In genomic region chr10:100341953-100342626, GRCh38 we compare ENCODE assay signal across 1 cellular context.
TF ChIP-seq lines count a peak whose summit lies in the region.

No MANE protein-coding gene starts in this region.

TF ChIP-seq in HepG2, 621 proteins besides CTCF, POLR2A, EP300 and RAD21 (continued from another document and continues in another):
- TF ChIP-seq SKIL (CRISPR knock-in tag; IDR thresholded peaks at IDR 0.05; ENCODE audit: borderline replicate concordance) (0 out of 2 replicates have a peak, but pooled peaks have one; percentile 52), HMGXB3 (CRISPR knock-in tag; IDR thresholded peaks at IDR 0.05; ENCODE audit: borderline replicate concordance) (peak; percentile 22; the same call in 1 of the 2 replicates), ZNF136 (CRISPR knock-in tag; IDR thresholded peaks at IDR 0.05; ENCODE audit: low read depth) (no peak), ZNF710 (CRISPR knock-in tag; IDR thresholded peaks at IDR 0.05; ENCODE audit: borderline replicate concordance) (peak; percentile 68; the same call in 1 of the 2 replicates), ZNF431 (CRISPR knock-in tag; IDR thresholded peaks at IDR 0.05; ENCODE audit: borderline replicate concordance, low read depth) (peak; percentile 81; the same call in 1 of the 2 replicates), YEATS2 (CRISPR knock-in tag; IDR thresholded peaks at IDR 0.05; ENCODE audit: borderline replicate concordance) (peak; percentile 25; the same call in 1 of the 2 replicates), ZNF414 (CRISPR knock-in tag; IDR thresholded peaks at IDR 0.05) (peak; percentile 83), FOXK1 (CRISPR knock-in tag; IDR thresholded peaks at IDR 0.05; ENCODE audit: borderline replicate concordance, low read depth) (peak; percentile 72; the same call in 1 of the 2 replicates), ZNF644 (CRISPR knock-in tag; IDR thresholded peaks at IDR 0.05; ENCODE audit: low read depth) (0 out of 2 replicates have a peak, but pooled peaks have one; percentile 29), ONECUT2 (CRISPR knock-in tag; IDR thresholded peaks at IDR 0.05) (no peak), BCL6 (CRISPR knock-in tag; IDR thresholded peaks at IDR 0.05) (peak; percentile 55), EHMT2 (IDR thresholded peaks at IDR 0.05; ENCODE audit: borderline replicate concordance, low read depth, low read length) (no peak), NR2F6 (IDR thresholded peaks at IDR 0.05) (no peak), NR2F6 (CRISPR knock-in tag; IDR thresholded peaks at IDR 0.05) (peak; percentile 32; the same call in 1 of the 2 replicates), MAZ (IDR thresholded peaks at IDR 0.05; ENCODE audit: borderline replicate concordance, low read depth, low read length) (no peak), MAZ (CRISPR knock-in tag; IDR thresholded peaks at IDR 0.05; ENCODE audit: low read depth) (peak; percentile 32; the same call in 1 of the 2 replicates), HDAC1 (CRISPR knock-in tag; IDR thresholded peaks at IDR 0.05) (peak; percentile 62), DR1 (CRISPR knock-in tag; IDR thresholded peaks at IDR 0.05) (no peak), ZNF251 (CRISPR knock-in tag; IDR thresholded peaks at IDR 0.05) (no peak), TFAP4 (IDR thresholded peaks at IDR 0.05; ENCODE audit: borderline replicate concordance, low read depth) (peak; percentile 48), HNF4A (CRISPR knock-in tag; IDR thresholded peaks at IDR 0.05) (0 out of 2 replicates have a peak, but pooled peaks have one; percentile 4), ZNF766 (CRISPR knock-in tag; IDR thresholded peaks at IDR 0.05; ENCODE audit: borderline replicate concordance) (no peak), ZEB1 (IDR thresholded peaks at IDR 0.05; ENCODE audit: insufficient replicate concordance, low read depth) (peak; percentile 35)
- TF ChIP-seq, protein P1, sequence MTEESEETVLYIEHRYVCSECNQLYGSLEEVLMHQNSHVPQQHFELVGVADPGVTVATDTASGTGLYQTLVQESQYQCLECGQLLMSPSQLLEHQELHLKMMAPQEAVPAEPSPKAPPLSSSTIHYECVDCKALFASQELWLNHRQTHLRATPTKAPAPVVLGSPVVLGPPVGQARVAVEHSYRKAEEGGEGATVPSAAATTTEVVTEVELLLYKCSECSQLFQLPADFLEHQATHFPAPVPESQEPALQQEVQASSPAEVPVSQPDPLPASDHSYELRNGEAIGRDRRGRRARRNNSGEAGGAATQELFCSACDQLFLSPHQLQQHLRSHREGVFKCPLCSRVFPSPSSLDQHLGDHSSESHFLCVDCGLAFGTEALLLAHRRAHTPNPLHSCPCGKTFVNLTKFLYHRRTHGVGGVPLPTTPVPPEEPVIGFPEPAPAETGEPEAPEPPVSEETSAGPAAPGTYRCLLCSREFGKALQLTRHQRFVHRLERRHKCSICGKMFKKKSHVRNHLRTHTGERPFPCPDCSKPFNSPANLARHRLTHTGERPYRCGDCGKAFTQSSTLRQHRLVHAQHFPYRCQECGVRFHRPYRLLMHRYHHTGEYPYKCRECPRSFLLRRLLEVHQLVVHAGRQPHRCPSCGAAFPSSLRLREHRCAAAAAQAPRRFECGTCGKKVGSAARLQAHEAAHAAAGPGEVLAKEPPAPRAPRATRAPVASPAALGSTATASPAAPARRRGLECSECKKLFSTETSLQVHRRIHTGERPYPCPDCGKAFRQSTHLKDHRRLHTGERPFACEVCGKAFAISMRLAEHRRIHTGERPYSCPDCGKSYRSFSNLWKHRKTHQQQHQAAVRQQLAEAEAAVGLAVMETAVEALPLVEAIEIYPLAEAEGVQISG (CRISPR knock-in tag; IDR thresholded peaks at IDR 0.05) = peak; percentile 66; the same call in 1 of the 2 replicates
- TF ChIP-seq, protein P2, sequence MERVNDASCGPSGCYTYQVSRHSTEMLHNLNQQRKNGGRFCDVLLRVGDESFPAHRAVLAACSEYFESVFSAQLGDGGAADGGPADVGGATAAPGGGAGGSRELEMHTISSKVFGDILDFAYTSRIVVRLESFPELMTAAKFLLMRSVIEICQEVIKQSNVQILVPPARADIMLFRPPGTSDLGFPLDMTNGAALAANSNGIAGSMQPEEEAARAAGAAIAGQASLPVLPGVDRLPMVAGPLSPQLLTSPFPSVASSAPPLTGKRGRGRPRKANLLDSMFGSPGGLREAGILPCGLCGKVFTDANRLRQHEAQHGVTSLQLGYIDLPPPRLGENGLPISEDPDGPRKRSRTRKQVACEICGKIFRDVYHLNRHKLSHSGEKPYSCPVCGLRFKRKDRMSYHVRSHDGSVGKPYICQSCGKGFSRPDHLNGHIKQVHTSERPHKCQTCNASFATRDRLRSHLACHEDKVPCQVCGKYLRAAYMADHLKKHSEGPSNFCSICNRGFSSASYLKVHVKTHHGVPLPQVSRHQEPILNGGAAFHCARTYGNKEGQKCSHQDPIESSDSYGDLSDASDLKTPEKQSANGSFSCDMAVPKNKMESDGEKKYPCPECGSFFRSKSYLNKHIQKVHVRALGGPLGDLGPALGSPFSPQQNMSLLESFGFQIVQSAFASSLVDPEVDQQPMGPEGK (CRISPR knock-in tag; IDR thresholded peaks at IDR 0.05) = 0 out of 2 replicates have a peak, but pooled peaks have one; percentile 44
- TF ChIP-seq, protein P3, sequence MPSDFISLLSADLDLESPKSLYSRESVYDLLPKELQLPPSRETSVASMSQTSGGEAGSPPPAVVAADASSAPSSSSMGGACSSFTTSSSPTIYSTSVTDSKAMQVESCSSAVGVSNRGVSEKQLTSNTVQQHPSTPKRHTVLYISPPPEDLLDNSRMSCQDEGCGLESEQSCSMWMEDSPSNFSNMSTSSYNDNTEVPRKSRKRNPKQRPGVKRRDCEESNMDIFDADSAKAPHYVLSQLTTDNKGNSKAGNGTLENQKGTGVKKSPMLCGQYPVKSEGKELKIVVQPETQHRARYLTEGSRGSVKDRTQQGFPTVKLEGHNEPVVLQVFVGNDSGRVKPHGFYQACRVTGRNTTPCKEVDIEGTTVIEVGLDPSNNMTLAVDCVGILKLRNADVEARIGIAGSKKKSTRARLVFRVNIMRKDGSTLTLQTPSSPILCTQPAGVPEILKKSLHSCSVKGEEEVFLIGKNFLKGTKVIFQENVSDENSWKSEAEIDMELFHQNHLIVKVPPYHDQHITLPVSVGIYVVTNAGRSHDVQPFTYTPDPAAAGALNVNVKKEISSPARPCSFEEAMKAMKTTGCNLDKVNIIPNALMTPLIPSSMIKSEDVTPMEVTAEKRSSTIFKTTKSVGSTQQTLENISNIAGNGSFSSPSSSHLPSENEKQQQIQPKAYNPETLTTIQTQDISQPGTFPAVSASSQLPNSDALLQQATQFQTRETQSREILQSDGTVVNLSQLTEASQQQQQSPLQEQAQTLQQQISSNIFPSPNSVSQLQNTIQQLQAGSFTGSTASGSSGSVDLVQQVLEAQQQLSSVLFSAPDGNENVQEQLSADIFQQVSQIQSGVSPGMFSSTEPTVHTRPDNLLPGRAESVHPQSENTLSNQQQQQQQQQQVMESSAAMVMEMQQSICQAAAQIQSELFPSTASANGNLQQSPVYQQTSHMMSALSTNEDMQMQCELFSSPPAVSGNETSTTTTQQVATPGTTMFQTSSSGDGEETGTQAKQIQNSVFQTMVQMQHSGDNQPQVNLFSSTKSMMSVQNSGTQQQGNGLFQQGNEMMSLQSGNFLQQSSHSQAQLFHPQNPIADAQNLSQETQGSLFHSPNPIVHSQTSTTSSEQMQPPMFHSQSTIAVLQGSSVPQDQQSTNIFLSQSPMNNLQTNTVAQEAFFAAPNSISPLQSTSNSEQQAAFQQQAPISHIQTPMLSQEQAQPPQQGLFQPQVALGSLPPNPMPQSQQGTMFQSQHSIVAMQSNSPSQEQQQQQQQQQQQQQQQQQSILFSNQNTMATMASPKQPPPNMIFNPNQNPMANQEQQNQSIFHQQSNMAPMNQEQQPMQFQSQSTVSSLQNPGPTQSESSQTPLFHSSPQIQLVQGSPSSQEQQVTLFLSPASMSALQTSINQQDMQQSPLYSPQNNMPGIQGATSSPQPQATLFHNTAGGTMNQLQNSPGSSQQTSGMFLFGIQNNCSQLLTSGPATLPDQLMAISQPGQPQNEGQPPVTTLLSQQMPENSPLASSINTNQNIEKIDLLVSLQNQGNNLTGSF (CRISPR knock-in tag; IDR thresholded peaks at IDR 0.05) = no peak
- TF ChIP-seq, protein P4, sequence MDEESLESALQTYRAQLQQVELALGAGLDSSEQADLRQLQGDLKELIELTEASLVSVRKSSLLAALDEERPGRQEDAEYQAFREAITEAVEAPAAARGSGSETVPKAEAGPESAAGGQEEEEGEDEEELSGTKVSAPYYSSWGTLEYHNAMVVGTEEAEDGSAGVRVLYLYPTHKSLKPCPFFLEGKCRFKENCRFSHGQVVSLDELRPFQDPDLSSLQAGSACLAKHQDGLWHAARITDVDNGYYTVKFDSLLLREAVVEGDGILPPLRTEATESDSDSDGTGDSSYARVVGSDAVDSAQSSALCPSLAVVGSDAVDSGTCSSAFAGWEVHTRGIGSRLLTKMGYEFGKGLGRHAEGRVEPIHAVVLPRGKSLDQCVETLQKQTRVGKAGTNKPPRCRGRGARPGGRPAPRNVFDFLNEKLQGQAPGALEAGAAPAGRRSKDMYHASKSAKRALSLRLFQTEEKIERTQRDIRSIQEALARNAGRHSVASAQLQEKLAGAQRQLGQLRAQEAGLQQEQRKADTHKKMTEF (CRISPR knock-in tag; IDR thresholded peaks at IDR 0.05) = peak; percentile 60; the same call in 1 of the 2 replicates
- TF ChIP-seq, protein P5, sequence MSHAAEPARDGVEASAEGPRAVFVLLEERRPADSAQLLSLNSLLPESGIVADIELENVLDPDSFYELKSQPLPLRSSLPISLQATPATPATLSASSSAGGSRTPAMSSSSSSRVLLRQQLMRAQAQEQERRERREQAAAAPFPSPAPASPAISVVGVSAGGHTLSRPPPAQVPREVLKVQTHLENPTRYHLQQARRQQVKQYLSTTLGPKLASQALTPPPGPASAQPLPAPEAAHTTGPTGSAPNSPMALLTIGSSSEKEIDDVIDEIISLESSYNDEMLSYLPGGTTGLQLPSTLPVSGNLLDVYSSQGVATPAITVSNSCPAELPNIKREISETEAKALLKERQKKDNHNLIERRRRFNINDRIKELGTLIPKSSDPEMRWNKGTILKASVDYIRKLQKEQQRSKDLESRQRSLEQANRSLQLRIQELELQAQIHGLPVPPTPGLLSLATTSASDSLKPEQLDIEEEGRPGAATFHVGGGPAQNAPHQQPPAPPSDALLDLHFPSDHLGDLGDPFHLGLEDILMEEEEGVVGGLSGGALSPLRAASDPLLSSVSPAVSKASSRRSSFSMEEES (CRISPR knock-in tag; IDR thresholded peaks at IDR 0.05) = peak; percentile 26; the same call in 1 of the 2 replicates
